Comparison of ENCODE assay signal across 27 cellular contexts in genomic region chr2:54529935-54530334, GRCh38.
DNase-seq lines count a peak whose midpoint lies in the region; ATAC-seq and TF ChIP-seq lines count a peak whose summit lies in the region.
"Had no signal": no experiment of that assay in that cellular context is flagged by ENCODE, and none has a peak within 500 bp of the region (broad histone marks: within the 10 kb centered on the region; RNA-seq: fewer than 3 reads in every experiment).

No MANE protein-coding gene starts in this region.

- intact Hi-C loops in activated CD4-positive, alpha-beta memory T cell treated with anti-CD3 and anti-CD28 coated beads for 36 hours (cut with micrococcal nuclease), result loop anchor here (10.0 kb wide), 1 partner anchor 645 kb away; no protein-coding TSS in a partner anchor
- intact Hi-C loops in OCI-LY7 (cut with micrococcal nuclease; ENCODE audit: unreplicated experiment), result loop anchor here (10.0 kb wide), 1 partner anchor 645 kb away; no protein-coding TSS in a partner anchor

- H3K4me2 ChIP-seq in mesenchymal stem cell (ENCODE audit: low read length, poor library complexity, severe bottlenecking) (no peak overlapping the region), OCI-LY7 (ENCODE audit: low read length) (no peak overlapping the region)
- H3K4me2 ChIP-seq: BLaER1 had no signal

- H4K20me1 ChIP-seq in OCI-LY7 (ENCODE audit: insufficient read depth, low read length), result no peaks in the 10 kb centered on the region
- H4K20me1 ChIP-seq: BLaER1 had no signal

- no peaks in the 10 kb centered on the region for H3K36me3 Mint-ChIP-seq in activated CD4-positive, alpha-beta memory T cell treated with anti-CD3 and anti-CD28 coated beads, Interleukin-2, amount 10 ng/mL, durations not matched to agents 7 days and 5 days (ENCODE audit: low read depth)
- H3K36me3 Mint-ChIP-seq in activated CD4-positive, alpha-beta memory T cell treated with anti-CD3 and anti-CD28 coated beads for 36 hours, result no peaks in the 10 kb centered on the region
- no peaks in the 10 kb centered on the region for H3K36me3 Mint-ChIP-seq in stimulated activated naive B cell treated with anti-CD40 and anti-IgM and Interleukin-4, amounts not matched to agents 10 μg/mL and 1 μg/mL and 100 μg/mL, for 72 hours
- H3K36me3 Mint-ChIP-seq: activated naive CD8-positive, alpha-beta T cell treated with anti-CD3 and anti-CD28 coated beads, Interleukin-2, amount 10 ng/mL, durations not matched to agents 7 days and 5 days; natural killer cell treated with Interleukin-12 subunit alpha and Interleukin-12 subunit beta and Interleukin-15 and Interleukin-18, amount 100 ng/mL, for 72 hours; T-cell had no signal

- H3K9me3 Mint-ChIP-seq in activated CD4-positive, alpha-beta memory T cell treated with anti-CD3 and anti-CD28 coated beads, Interleukin-2, amount 10 ng/mL, durations not matched to agents 7 days and 5 days, result no peaks in the 10 kb centered on the region
- no peaks in the 10 kb centered on the region for H3K9me3 Mint-ChIP-seq in activated CD4-positive, alpha-beta memory T cell treated with anti-CD3 and anti-CD28 coated beads for 36 hours
- no peaks in the 10 kb centered on the region for H3K9me3 Mint-ChIP-seq in stimulated activated naive B cell treated with anti-CD40 and anti-IgM and Interleukin-4, amounts not matched to agents 10 μg/mL and 1 μg/mL and 100 μg/mL, for 72 hours
- H3K9me3 Mint-ChIP-seq: activated naive CD8-positive, alpha-beta T cell treated with anti-CD3 and anti-CD28 coated beads, Interleukin-2, amount 10 ng/mL, durations not matched to agents 7 days and 5 days; activated T-cell treated with anti-CD3 and anti-CD28 coated beads, Interleukin-2, amount 50 U/mL, for 4 hours; natural killer cell treated with Interleukin-12 subunit alpha and Interleukin-12 subunit beta and Interleukin-15 and Interleukin-18, amount 100 ng/mL, for 72 hours; T-cell had no signal

- H2BK5ac ChIP-seq in mesenchymal stem cell (ENCODE audit: low read depth, low read length, poor library complexity, severe bottlenecking), result no peak overlapping the region

- no peaks in the 10 kb centered on the region for H3K79me2 ChIP-seq in OCI-LY7 (ENCODE audit: insufficient read depth, low read depth, low read length)

- H3K4me3 ChIP-seq in mesenchymal stem cell (ENCODE audit: insufficient read depth in 1 of 2, low read depth in 1 of 2, low read length in 2 of 2) (no peak overlapping the region), OCI-LY7 (ENCODE audit: low read depth, low read length, poor library complexity, severe bottlenecking) (no peak overlapping the region)
- H3K4me3 ChIP-seq: BLaER1, body of pancreas, coronary artery, testis had no signal

- H3K23ac ChIP-seq in mesenchymal stem cell (ENCODE audit: low read length in 2 of 2), result no peak overlapping the region

- peak overlapping the region; percentile 90 for H2AK5ac ChIP-seq in mesenchymal stem cell (ENCODE audit: low read length, severe bottlenecking)

- TF ChIP-seq CTCF in OCI-LY7 (conservative IDR thresholded peaks at IDR 0.05; ENCODE audit: low read length), result no peak

- no peaks in the 10 kb centered on the region for H3K9me3 ChIP-seq in mesenchymal stem cell (ENCODE audit: control insufficient read depth, low read length)
- no peaks in the 10 kb centered on the region for H3K9me3 ChIP-seq in OCI-LY7 (ENCODE audit: low read length)
- H3K9me3 ChIP-seq: BLaER1, body of pancreas, testis had no signal

- H3K4ac ChIP-seq in mesenchymal stem cell (ENCODE audit: low read depth in 1 of 2, low read length in 2 of 2), result no peak overlapping the region

- peak overlapping the region; percentile 63 for H3K27ac ChIP-seq in mesenchymal stem cell (ENCODE audit: low read length, poor library complexity, severe bottlenecking)
- H3K27ac ChIP-seq in OCI-LY7 (ENCODE audit: low read depth, low read length, poor library complexity, severe bottlenecking), result no peak overlapping the region
- H3K27ac ChIP-seq: BLaER1, body of pancreas, coronary artery, HL-60, testis had no signal

- H3K4me1 ChIP-seq in mesenchymal stem cell (ENCODE audit: control insufficient read depth, insufficient read depth, low read depth, low read length) (peaks cover 23% of the 10 kb centered on the region), OCI-LY7 (ENCODE audit: insufficient read depth, low read length, poor library complexity, severe bottlenecking) (peaks cover 7% of the 10 kb centered on the region)

- H4K8ac ChIP-seq in mesenchymal stem cell (ENCODE audit: low read length), result no peak overlapping the region

- H2AFZ ChIP-seq in mesenchymal stem cell (ENCODE audit: low read depth, low read length), result no peak overlapping the region
- H2AFZ ChIP-seq in OCI-LY7 (ENCODE audit: low read length), result no peak overlapping the region

- H3K27me3 Mint-ChIP-seq in activated CD4-positive, alpha-beta memory T cell treated with anti-CD3 and anti-CD28 coated beads, Interleukin-2, amount 10 ng/mL, durations not matched to agents 7 days and 5 days, result peaks cover 4% of the 10 kb centered on the region
- no peaks in the 10 kb centered on the region for H3K27me3 Mint-ChIP-seq in activated CD4-positive, alpha-beta memory T cell treated with anti-CD3 and anti-CD28 coated beads for 36 hours
- H3K27me3 Mint-ChIP-seq in stimulated activated naive B cell treated with anti-CD40 and anti-IgM and Interleukin-4, amounts not matched to agents 10 μg/mL and 1 μg/mL and 100 μg/mL, for 72 hours, result no peaks in the 10 kb centered on the region
- H3K27me3 Mint-ChIP-seq: T-cell had no signal

- no TSS peak for BruUV-seq in OCI-LY7 (replicated peaks; lab: Mats Ljungman, UMichigan)

- no peak overlapping the region for H3K4me3 Mint-ChIP-seq in activated CD4-positive, alpha-beta memory T cell treated with anti-CD3 and anti-CD28 coated beads, Interleukin-2, amount 10 ng/mL, durations not matched to agents 7 days and 5 days
- H3K4me3 Mint-ChIP-seq in activated CD4-positive, alpha-beta memory T cell treated with anti-CD3 and anti-CD28 coated beads for 36 hours, result no peak overlapping the region
- H3K4me3 Mint-ChIP-seq in stimulated activated naive B cell treated with anti-CD40 and anti-IgM and Interleukin-4, amounts not matched to agents 10 μg/mL and 1 μg/mL and 100 μg/mL, for 72 hours, result no peak overlapping the region
- H3K4me3 Mint-ChIP-seq: activated naive CD8-positive, alpha-beta T cell treated with anti-CD3 and anti-CD28 coated beads, Interleukin-2, amount 10 ng/mL, durations not matched to agents 7 days and 5 days; activated T-cell treated with anti-CD3 and anti-CD28 coated beads, Interleukin-2, amount 50 U/mL, for 4 hours; natural killer cell treated with Interleukin-12 subunit alpha and Interleukin-12 subunit beta and Interleukin-15 and Interleukin-18, amount 100 ng/mL, for 72 hours; T-cell had no signal

- H3K14ac ChIP-seq in mesenchymal stem cell (ENCODE audit: low read length in 2 of 2), result no peak overlapping the region

- H3K4me1 Mint-ChIP-seq in activated CD4-positive, alpha-beta memory T cell treated with anti-CD3 and anti-CD28 coated beads, Interleukin-2, amount 10 ng/mL, durations not matched to agents 7 days and 5 days, result peaks cover 14% of the 10 kb centered on the region
- peaks cover 8% of the 10 kb centered on the region for H3K4me1 Mint-ChIP-seq in activated CD4-positive, alpha-beta memory T cell treated with anti-CD3 and anti-CD28 coated beads for 36 hours (ENCODE audit: low read depth)
- peaks cover 12 to 23% of the 10 kb centered on the region in 2 donors for H3K4me1 Mint-ChIP-seq in stimulated activated naive B cell treated with anti-CD40 and anti-IgM and Interleukin-4, amounts not matched to agents 10 μg/mL and 1 μg/mL and 100 μg/mL, for 72 hours

- no peak overlapping the region for H2BK120ac ChIP-seq in mesenchymal stem cell (ENCODE audit: low read depth, low read length)

- no peak for DNase-seq in activated CD4-positive, alpha-beta memory T cell treated with anti-CD3 and anti-CD28 coated beads, Interleukin-2, amount 10 ng/mL, durations not matched to agents 7 days and 5 days
- no peak for DNase-seq in activated CD4-positive, alpha-beta memory T cell treated with anti-CD3 and anti-CD28 coated beads for 36 hours
- DNase-seq in mesenchymal stem cell (no peak), cortex of kidney (lab: John Stamatoyannopoulos, UW) (no peak), OCI-LY7 (ENCODE audit: low spot score) (no peak)
- DNase-seq in stimulated activated naive B cell treated with anti-CD40 and anti-IgM and Interleukin-4, amounts not matched to agents 10 μg/mL and 1 μg/mL and 100 μg/mL, for 72 hours, result no peak
- DNase-seq: 8988T; activated CD4-positive, alpha-beta T cell treated with anti-CD3 and anti-CD28 coated beads, Interleukin-2, amount 50 U/mL, for 1 hour; activated naive CD8-positive, alpha-beta T cell treated with anti-CD3 and anti-CD28 coated beads, Interleukin-2, amount 10 ng/mL, durations not matched to agents 7 days and 5 days; activated T-cell treated with anti-CD3 and anti-CD28 coated beads, Interleukin-2, amount 50 U/mL, for 4 hours; body of pancreas; HCEC 1CT; hypothalamus; kidney; mesendoderm; NCI-H2081 treated with DMSO at 0.1 percent for 48 hours; NCI-H510A treated with DMSO at 0.1 percent for 48 hours; stimulated activated CD4-positive, alpha-beta T cell treated with anti-CD3 and anti-CD28 coated beads, Interleukin-4, amount 100 ng/mL, for 1 hour; T-cell; testis had no signal

- H3K79me1 ChIP-seq in mesenchymal stem cell (replicated peaks; ENCODE audit: low read length, poor library complexity, severe bottlenecking), result peaks cover 7% of the 10 kb centered on the region

- H2BK12ac ChIP-seq in mesenchymal stem cell (ENCODE audit: low read length in 2 of 2), result no peak overlapping the region

- 67% methylated on average over 1 of the region's 2 CpGs for whole genome bisulfite sequencing in mesenchymal stem cell

- no peak overlapping the region for H3K9ac ChIP-seq in mesenchymal stem cell (ENCODE audit: low read length)
- H3K9ac ChIP-seq: BLaER1 had no signal

- CTCF ChIA-PET in activated CD4-positive, alpha-beta memory T cell treated with anti-CD3 and anti-CD28 coated beads, Interleukin-2, amount 10 ng/mL, durations not matched to agents 7 days and 5 days (lab: Charles Lee), result interaction anchor here (0.7 to 2.8 kb wide), 3 partner anchors 17 to 174 kb away, joined by 3 to 14 read pairs (median 3); no protein-coding TSS in a partner anchor
- CTCF ChIA-PET in activated CD4-positive, alpha-beta memory T cell treated with anti-CD3 and anti-CD28 coated beads for 36 hours (lab: Charles Lee), result interaction anchor here (0.8 kb wide), 1 partner anchor 174 kb away, joined by 3 read pairs; no protein-coding TSS in a partner anchor
- CTCF ChIA-PET in OCI-LY7 (lab: Charles Lee; ENCODE audit: unreplicated experiment), result no interaction called here

- ATAC-seq in GM21447 (IDR thresholded peaks at IDR 0.05; ENCODE audit: unreplicated experiment) (peak; percentile 67), HG03354 (IDR thresholded peaks at IDR 0.05; ENCODE audit: poor library complexity, severe bottlenecking, unreplicated experiment) (peak; percentile 61)
- no peak for ATAC-seq in stimulated activated naive B cell treated with anti-CD40 and anti-IgM and Interleukin-4, amounts not matched to agents 10 μg/mL and 1 μg/mL and 100 μg/mL, for 72 hours (replicated peaks)
- ATAC-seq: activated T-cell treated with anti-CD3 and anti-CD28 coated beads, Interleukin-2, amount 50 U/mL, for 4 hours; body of pancreas; natural killer cell treated with Interleukin-12 subunit alpha and Interleukin-12 subunit beta and Interleukin-15 and Interleukin-18, amount 100 ng/mL, for 72 hours; Right ventricle myocardium inferior; T-cell had no signal

- POLR2A ChIA-PET in activated CD4-positive, alpha-beta memory T cell treated with anti-CD3 and anti-CD28 coated beads, Interleukin-2, amount 10 ng/mL, durations not matched to agents 7 days and 5 days (lab: Charles Lee), result interaction anchor here (0.7 kb wide), 2 partner anchors 29 to 989 kb away, joined by 3 read pairs; partner anchors contain the start of gene CFAP36
- POLR2A ChIA-PET in activated CD4-positive, alpha-beta memory T cell treated with anti-CD3 and anti-CD28 coated beads for 36 hours (lab: Charles Lee), result no interaction called here
- POLR2A ChIA-PET in OCI-LY7 (lab: Charles Lee), result interaction anchor here (0.5 to 1.1 kb wide), 3 partner anchors 12 to 586 kb away, joined by 3 to 5 read pairs (median 5); no protein-coding TSS in a partner anchor

- H2BK15ac ChIP-seq in mesenchymal stem cell (ENCODE audit: low read depth, poor library complexity, severe bottlenecking), result no peak overlapping the region

- H3K27me3 ChIP-seq in mesenchymal stem cell (ENCODE audit: control insufficient read depth in 1 of 2, insufficient read depth in 1 of 2, low read length in 2 of 2), result no peaks in the 10 kb centered on the region
- H3K27me3 ChIP-seq: BLaER1, body of pancreas, testis had no signal

- no peak overlapping the region for H3K18ac ChIP-seq in mesenchymal stem cell (ENCODE audit: low read depth in 1 of 2, low read length in 2 of 2)

- no peaks in the 10 kb centered on the region for H3K9me2 ChIP-seq in OCI-LY7 (ENCODE audit: insufficient read depth, low read length)

- H4K91ac ChIP-seq in mesenchymal stem cell (ENCODE audit: low read length), result no peak overlapping the region

- H3K36me3 ChIP-seq in mesenchymal stem cell (ENCODE audit: control insufficient read depth in 1 of 2, insufficient read depth in 2 of 2, low read depth in 1 of 2, low read length in 2 of 2) (peaks cover 14 to 63% of the 10 kb centered on the region in 2 experiments), OCI-LY7 (ENCODE audit: insufficient read depth, low read length) (no peaks in the 10 kb centered on the region)
- H3K36me3 ChIP-seq: BLaER1 had no signal

- peak overlapping the region; percentile 22 for H3K27ac Mint-ChIP-seq in activated CD4-positive, alpha-beta memory T cell treated with anti-CD3 and anti-CD28 coated beads, Interleukin-2, amount 10 ng/mL, durations not matched to agents 7 days and 5 days
- H3K27ac Mint-ChIP-seq in activated CD4-positive, alpha-beta memory T cell treated with anti-CD3 and anti-CD28 coated beads for 36 hours, result no peak overlapping the region
- H3K27ac Mint-ChIP-seq in stimulated activated naive B cell treated with anti-CD40 and anti-IgM and Interleukin-4, amounts not matched to agents 10 μg/mL and 1 μg/mL and 100 μg/mL, for 72 hours, result no peak overlapping the region
- H3K27ac Mint-ChIP-seq: activated naive CD8-positive, alpha-beta T cell treated with anti-CD3 and anti-CD28 coated beads, Interleukin-2, amount 10 ng/mL, durations not matched to agents 7 days and 5 days; natural killer cell treated with Interleukin-12 subunit alpha and Interleukin-12 subunit beta and Interleukin-15 and Interleukin-18, amount 100 ng/mL, for 72 hours had no signal

Comparison
In these comparisons a context has a peak if more than half of its experiments do, and no peak if none do; other contexts are left out.
1. ATAC-seq: peak in GM21447 (single experiment) and HG03354 (single experiment); none in stimulated activated naive B cell treated with anti-CD40 and anti-IgM and Interleukin-4, amounts not matched to agents 10 μg/mL and 1 μg/mL and 100 μg/mL, for 72 hours (0 of 2).